In genomic region chr5:140131967-140132409, GRCh38 we compare ENCODE assay signal across 8 cellular contexts. TPM values are rescaled to one million over a fixed set of nuclear protein-coding genes. Genes with fewer than 3 reads are reported as not detected.
DNase-seq lines count a peak whose midpoint lies in the region; ATAC-seq, FAIRE-seq and TF ChIP-seq lines count a peak whose summit lies in the region.

No MANE protein-coding gene starts in this region.

- H2AK5ac ChIP-seq in neuronal stem cell (ENCODE audit: low read depth, low read length), result no peak overlapping the region

- TF ChIP-seq POLR2A in NB4 (IDR thresholded peaks at IDR 0.05; ENCODE audit: extremely low read depth, insufficient read length) (no peak), body of pancreas (IDR thresholded peaks at IDR 0.05) (no peak)

- peak; percentile 73 for DNase-seq in GM04503 (ENCODE audit: low read depth)
- DNase-seq in NB4 (ENCODE audit: low read depth), result peak; percentile 83
- peak in 3 of 4 donors; percentile 54 to 63 (median 59) for DNase-seq in body of pancreas
- peak in 1 of 6 donors; percentile 45 for DNase-seq in pancreas
- no peak for DNase-seq in neuronal stem cell (ENCODE audit: low spot score)
- DNase-seq in posterior cingulate gyrus, result no peak
- DNase-seq in 8988T, result no peak

- no peak overlapping the region for H3K9ac ChIP-seq in neuronal stem cell (ENCODE audit: low read depth, low read length, poor library complexity)

- H3K36me3 ChIP-seq in body of pancreas (replicated peaks in 1 of 2; ENCODE audit: insufficient read depth in 1 of 2, low read depth in 2 of 2) (no peaks in the 10 kb centered on the region), pancreas (no peaks in the 10 kb centered on the region), neuronal stem cell (replicated peaks in 1 of 2; ENCODE audit: control insufficient read depth in 2 of 2, insufficient read depth in 2 of 2, low read length in 2 of 2) (no peaks in the 10 kb centered on the region)

- H2BK12ac ChIP-seq in neuronal stem cell (ENCODE audit: low read length), result no peak overlapping the region

- no peak overlapping the region for H3K14ac ChIP-seq in neuronal stem cell (ENCODE audit: low read length)

- no peak overlapping the region for H4K91ac ChIP-seq in neuronal stem cell (ENCODE audit: low read depth, low read length, poor library complexity)

- H3K23ac ChIP-seq in neuronal stem cell (ENCODE audit: low read depth, low read length, poor library complexity), result no peak overlapping the region

- H3K27me3 ChIP-seq in body of pancreas, result no peaks in the 10 kb centered on the region
- H3K27me3 ChIP-seq in pancreas, result no peaks in the 10 kb centered on the region
- peaks cover 0 to 53% (median 0%) of the 10 kb centered on the region in 3 experiments for H3K27me3 ChIP-seq in neuronal stem cell (ENCODE audit: control insufficient read depth in 3 of 3, insufficient read depth in 3 of 3, low read depth in 1 of 3, low read length in 3 of 3)

- H2BK5ac ChIP-seq in neuronal stem cell (ENCODE audit: low read length), result no peak overlapping the region

- no peak overlapping the region for H3K4ac ChIP-seq in neuronal stem cell (ENCODE audit: low read length)

- H3K9me3 ChIP-seq in body of pancreas, result no peaks in the 10 kb centered on the region
- no peaks in the 10 kb centered on the region for H3K9me3 ChIP-seq in pancreas
- no peaks in the 10 kb centered on the region for H3K9me3 ChIP-seq in neuronal stem cell (replicated peaks in 1 of 2; ENCODE audit: control insufficient read depth in 2 of 2, insufficient read depth in 1 of 2, low read depth in 1 of 2, low read length in 2 of 2)

- no peak overlapping the region for H2BK15ac ChIP-seq in neuronal stem cell (ENCODE audit: low read length)

- ATAC-seq in body of pancreas, result peak; percentile 53
- ATAC-seq in pancreas, result peak; percentile 71 to 91 (median 84)
- no peak for ATAC-seq in GM21360 (IDR thresholded peaks at IDR 0.05; ENCODE audit: unreplicated experiment)

- H3K4me3 ChIP-seq in NB4 (ENCODE audit: low read depth, low read length) (no peak overlapping the region), body of pancreas (no peak overlapping the region), pancreas (no peak overlapping the region), neuronal stem cell (ENCODE audit: low read length in 2 of 2) (no peak overlapping the region)

- intact Hi-C loops in body of pancreas (cut with DNase I), result no loop called here
- intact Hi-C loops in pancreas (cut with DNase I), result no loop called here
- intact Hi-C loops in posterior cingulate gyrus (cut with DNase I), result no loop called here

- no peak for TF ChIP-seq CTCF in NB4 (IDR thresholded peaks at IDR 0.05; ENCODE audit: low read depth, low read length)
- no peak for TF ChIP-seq CTCF in body of pancreas (IDR thresholded peaks at IDR 0.05)
- no peak for TF ChIP-seq CTCF in pancreas (IDR thresholded peaks at IDR 0.05)

- no peak overlapping the region for H4K8ac ChIP-seq in neuronal stem cell (ENCODE audit: low read depth, low read length)

- no peak overlapping the region for H3K4me2 ChIP-seq in neuronal stem cell (ENCODE audit: insufficient read depth, low read length, poor library complexity, severe bottlenecking)

- H2AFZ ChIP-seq in neuronal stem cell (ENCODE audit: low read length), result no peak overlapping the region

- no peaks in the 10 kb centered on the region for H3K79me1 ChIP-seq in neuronal stem cell (ENCODE audit: low read depth, low read length)

- H2BK120ac ChIP-seq in neuronal stem cell (ENCODE audit: low read depth, low read length), result no peak overlapping the region

- no peak for FAIRE-seq in pancreas (lab: Jason Lieb, UNC)

- no peak overlapping the region for H3K27ac ChIP-seq in body of pancreas
- H3K27ac ChIP-seq in pancreas, result no peak overlapping the region
- no peak overlapping the region for H3K27ac ChIP-seq in neuronal stem cell (replicated peaks; ENCODE audit: low read length)

- H3K18ac ChIP-seq in neuronal stem cell (ENCODE audit: low read length), result no peak overlapping the region

- 64 to 75% methylated on average over 3 of the region's 3 CpGs for WGBS in body of pancreas, 2 donors
- 59 to 69% methylated on average over 3 of the region's 3 CpGs for WGBS in pancreas, 2 donors
- WGBS in neuronal stem cell (ENCODE audit: extremely low coverage in 2 of 2, insufficient read length in 2 of 2, insufficient replicate concordance in 1 of 2), 2 donors, result no CpG with 5 or more reads among the region's 3 CpGs

- H3K4me1 ChIP-seq in body of pancreas (peaks cover 25% of the 10 kb centered on the region), pancreas (peaks cover 0 to 14% (median 0%) of the 10 kb centered on the region in 3 donors), neuronal stem cell (ENCODE audit: control insufficient read depth in 2 of 2, insufficient read depth in 1 of 2, low read depth in 1 of 2, low read length in 2 of 2) (peaks cover 0 to 2% of the 10 kb centered on the region in 2 donors)

RNA-seq across cellular contexts. Expression of gene IGIP, which starts 6.3 kb away (rescaled TPM):
- total RNA-seq in body of pancreas (10 to 100 TPM in 1 of 2 donors, 1 to 10 TPM in 1; 6.3 to 16.6 TPM), pancreas (1 to 10 TPM; 2.6 to 8.0 (median 5.8) TPM)
- polyA plus RNA-seq in pancreas, result 1 to 10 TPM; 3.8 to 7.0 TPM
- 0.47 TPM for polyA plus RNA-seq in neuronal stem cell (2013, experiment 1 of 2)
- 0.42 TPM for polyA plus RNA-seq in neuronal stem cell (2013, experiment 2 of 2)

RNA-seq across cellular contexts. Expression of gene PURA, which starts 18.1 kb away (rescaled TPM):
- 10 to 100 TPM; 29.1 to 34.6 TPM for total RNA-seq in body of pancreas
- 10 to 100 TPM in 3 of 6 donors, 1 to 10 TPM in 3; 8.3 to 17.2 (median 11.1) TPM for total RNA-seq in pancreas
- 1 to 10 TPM; 3.2 to 3.9 TPM for polyA plus RNA-seq in pancreas
- 1.3 TPM for polyA plus RNA-seq in neuronal stem cell (2013, experiment 1 of 2)
- 1.6 TPM for polyA plus RNA-seq in neuronal stem cell (2013, experiment 2 of 2)

RNA-seq across cellular contexts. Expression of gene CYSTM1, which starts 43.0 kb away (rescaled TPM):
- total RNA-seq in body of pancreas (10 to 100 TPM; 56.8 to 97.2 TPM), pancreas (10 to 100 TPM; 30.2 to 66.2 (median 44.9) TPM)
- 100 to 1,000 TPM in 1 of 2 donors, 10 to 100 TPM in 1; 80.6 to 185 TPM for polyA plus RNA-seq in pancreas
- 35.6 TPM for polyA plus RNA-seq in neuronal stem cell (2013, experiment 1 of 2)
- polyA plus RNA-seq in neuronal stem cell (2013, experiment 2 of 2), result 35.7 TPM

Comparison
In these comparisons a context has a peak if more than half of its experiments do, and no peak if none do; other contexts are left out.
1. DNase-seq: peak in GM04503 (single experiment), NB4 (single experiment) and body of pancreas (3 of 4); none in neuronal stem cell (single experiment), posterior cingulate gyrus (0 of 10) and 8988T (single experiment).